ENCODE assay signal across 24 cellular contexts in genomic region chr11:85723088-85723487, GRCh38. TPM values are rescaled to one million over a fixed set of nuclear protein-coding genes. Genes with fewer than 3 reads are reported as not detected.
DNase-seq lines count a peak whose midpoint lies in the region; ATAC-seq and TF ChIP-seq lines count a peak whose summit lies in the region.
"Had no signal": no experiment of that assay in that cellular context is flagged by ENCODE, and none has a peak within 500 bp of the region (broad histone marks: within the 10 kb centered on the region; RNA-seq: fewer than 3 reads in every experiment).

No MANE protein-coding gene starts in this region.

- H3K27ac Mint-ChIP-seq in Calu3 (ENCODE audit: unreplicated experiment), result no peak overlapping the region
- H3K27ac Mint-ChIP-seq: HFFc6 had no signal

- H3K27ac ChIP-seq in breast epithelium, result peak overlapping the region; percentile 50 to 55
- H3K27ac ChIP-seq: C4-2B, Peyer's patch, SJSA1 had no signal

- no peaks in the 10 kb centered on the region for H3K27me3 ChIP-seq in breast epithelium
- H3K27me3 ChIP-seq: Peyer's patch, SJSA1 had no signal

- no peak for TF ChIP-seq POLR2A in breast epithelium (IDR thresholded peaks at IDR 0.05)

- peaks cover 35% of the 10 kb centered on the region for H3K4me1 Mint-ChIP-seq in Calu3 (ENCODE audit: low read depth, unreplicated experiment)

- no TSS peak for BruUV-seq in Calu3 (replicated peaks; lab: Mats Ljungman, UMichigan)

- H3K36me3 ChIP-seq in breast epithelium (no peaks in the 10 kb centered on the region), mucosa of descending colon (ENCODE audit: low read depth) (no peaks in the 10 kb centered on the region)
- H3K36me3 ChIP-seq: SJSA1 had no signal

- H3K9me3 ChIP-seq in breast epithelium (no peaks in the 10 kb centered on the region), mucosa of descending colon (no peaks in the 10 kb centered on the region)
- H3K9me3 ChIP-seq: Peyer's patch, SJSA1 had no signal

- intact Hi-C loops in Calu3 (cut with micrococcal nuclease; ENCODE audit: unreplicated experiment) (no loop called here), breast epithelium (cut with DNase I; ENCODE audit: low total_unique reads) (no loop called here), mucosa of descending colon (cut with DNase I, micrococcal nuclease) (no loop called here)

- peak; percentile 8 for DNase-seq in Calu3
- DNase-seq in LoVo (ENCODE audit: low spot score), result peak; percentile 37
- peak; percentile 51 to 72 for DNase-seq in breast epithelium (ENCODE audit: low spot score in 2 of 2)
- no peak for DNase-seq in mucosa of descending colon
- no peak for DNase-seq in AG20443 (ENCODE audit: low spot score)
- DNase-seq in amygdala (lab: John Stamatoyannopoulos, UW), result no peak
- DNase-seq: DMS53, EL, HFFc6, Kasumi-1, MM.1S, NCI-H1092, NCI-H1436 treated with DMSO at 0.1 percent for 48 hours, NCI-H2029, NCI-H226, NCI-H510A treated with DMSO at 0.1 percent for 48 hours, NCI-H748 treated with DMSO at 0.1 percent for 48 hours had no signal

- TF ChIP-seq CTCF in Calu3 (IDR thresholded peaks at IDR 0.05; ENCODE audit: unreplicated experiment) (no peak), breast epithelium (IDR thresholded peaks at IDR 0.05) (no peak), mucosa of descending colon (IDR thresholded peaks at IDR 0.05) (no peak)

- no peak overlapping the region for H3K4me3 Mint-ChIP-seq in Calu3 (ENCODE audit: low read depth, unreplicated experiment)
- H3K4me3 Mint-ChIP-seq: HFFc6 had no signal

- peak overlapping the region in 1 of 3 donors; percentile 5 for H3K4me3 ChIP-seq in breast epithelium
- H3K4me3 ChIP-seq in mucosa of descending colon, result no peak overlapping the region
- H3K4me3 ChIP-seq: Peyer's patch, SJSA1 had no signal

- CTCF ChIA-PET in Calu3 (lab: Charles Lee), result no interaction called here

- H3K4me1 ChIP-seq in breast epithelium (no peaks in the 10 kb centered on the region), mucosa of descending colon (ENCODE audit: low read depth) (no peaks in the 10 kb centered on the region)
- H3K4me1 ChIP-seq: Peyer's patch had no signal

- peaks cover 4% of the 10 kb centered on the region for H3K9me3 Mint-ChIP-seq in Calu3 (ENCODE audit: low read depth, unreplicated experiment)

- no peaks in the 10 kb centered on the region for H3K36me3 Mint-ChIP-seq in Calu3 (ENCODE audit: insufficient read depth, unreplicated experiment)

- H3K27me3 Mint-ChIP-seq in Calu3 (ENCODE audit: unreplicated experiment), result no peaks in the 10 kb centered on the region

- peak; percentile 71 for ATAC-seq in mucosa of descending colon
- no peak for ATAC-seq in HG02763 (IDR thresholded peaks at IDR 0.05; ENCODE audit: unreplicated experiment)
- ATAC-seq in HG03159 (IDR thresholded peaks at IDR 0.05; ENCODE audit: unreplicated experiment), result no peak
- ATAC-seq: Right ventricle myocardium inferior had no signal

RNA-seq across cellular contexts. Expression of gene CCDC89, which starts 37.1 kb away (rescaled TPM):
- 0.26 and 0.44 TPM in 2 replicates for total RNA-seq in Calu3 (2022)
- 1 to 10 TPM; 1.6 to 2.6 (median 2.6) TPM for total RNA-seq in breast epithelium
- 1 to 10 TPM; 4.1 to 6.4 (median 4.1) TPM for total RNA-seq in mucosa of descending colon
- total RNA-seq: H4 had no signal

RNA-seq across cellular contexts. Expression of gene CREBZF, which starts 58.2 kb away (rescaled TPM):
- total RNA-seq in Calu3 (2022) (31.0 and 31.2 TPM in 2 replicates), breast epithelium (100 to 1,000 TPM in 2 of 3 donors, 10 to 100 TPM in 1; 49.6 to 120 (median 107) TPM), mucosa of descending colon (10 to 100 TPM; 37.6 to 45.6 (median 40.7) TPM)

Comparison
In these comparisons a context has a peak if more than half of its experiments do, and no peak if none do; other contexts are left out.
1. DNase-seq: peak in Calu3 (single experiment), LoVo (single experiment) and breast epithelium (2 of 2); none in mucosa of descending colon (0 of 3), AG20443 (single experiment) and amygdala (0 of 56).